Comparison of ENCODE assay signal across 8 cellular contexts in the genomic region with DNA sequence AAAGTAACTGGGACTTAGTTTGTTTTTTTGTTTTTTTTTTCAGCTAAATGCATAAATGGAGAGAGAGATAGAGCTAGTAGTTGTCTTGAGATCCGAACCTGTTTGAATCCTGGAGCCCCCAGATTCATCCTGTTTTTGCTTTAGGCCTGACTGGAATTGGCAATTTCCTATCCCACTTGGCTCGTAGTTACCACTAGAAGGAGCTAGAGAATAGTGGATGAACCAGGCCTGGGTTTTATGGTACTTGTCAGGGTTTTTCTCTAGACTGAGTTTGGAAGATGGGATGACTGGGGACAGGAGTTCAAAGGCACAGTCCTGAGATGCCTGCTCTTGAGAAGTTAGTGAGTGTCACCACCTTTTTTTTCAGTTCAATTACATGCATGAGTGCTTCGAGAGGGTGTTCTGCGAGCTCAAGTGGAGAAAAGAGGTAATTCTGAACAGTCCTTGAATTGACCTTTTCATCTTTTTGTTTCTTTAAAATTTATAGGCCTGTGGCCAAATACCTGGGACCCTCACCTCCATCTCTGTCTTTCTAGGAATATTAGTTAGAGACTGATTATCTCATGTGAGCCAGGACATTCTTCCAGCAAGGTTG. TPM values are rescaled to one million over a fixed set of nuclear protein-coding genes. Genes with fewer than 3 reads are reported as not detected.
DNase-seq lines count a peak whose midpoint lies in the region; ATAC-seq and TF ChIP-seq lines count a peak whose summit lies in the region.

No MANE protein-coding gene starts in this region.

- H3K4me1 ChIP-seq in GM23248 (ENCODE audit: insufficient read depth) (no peaks in the 10 kb centered on the region), OCI-LY1 (ENCODE audit: insufficient read depth, low read length, severe bottlenecking) (no peaks in the 10 kb centered on the region), prostate gland (replicated peaks) (no peaks in the 10 kb centered on the region)

- no peaks in the 10 kb centered on the region for H4K20me1 ChIP-seq in GM23248 (ENCODE audit: insufficient read depth)
- no peaks in the 10 kb centered on the region for H4K20me1 ChIP-seq in OCI-LY1 (ENCODE audit: insufficient read depth, low read length)

- H3K9me3 ChIP-seq in GM23248 (ENCODE audit: low read depth), result no peaks in the 10 kb centered on the region
- no peaks in the 10 kb centered on the region for H3K9me3 ChIP-seq in OCI-LY1 (ENCODE audit: low read length)
- no peaks in the 10 kb centered on the region for H3K9me3 ChIP-seq in prostate gland

- in situ Hi-C loops in GM23248 (cut with MboI), result no loop called here

- H3K9ac ChIP-seq in GM23248 (no peak overlapping the region), OCI-LY1 (ENCODE audit: low read length) (no peak overlapping the region)

- H3K4me2 ChIP-seq in GM23248 (ENCODE audit: unreplicated experiment), result no peak overlapping the region
- H3K4me2 ChIP-seq in OCI-LY1 (ENCODE audit: low read length), result no peak overlapping the region

- no peaks in the 10 kb centered on the region for H3K27me3 ChIP-seq in GM23248 (replicated peaks; ENCODE audit: insufficient read depth)
- H3K27me3 ChIP-seq in OCI-LY1 (ENCODE audit: insufficient read depth, low read length), result no peaks in the 10 kb centered on the region
- no peaks in the 10 kb centered on the region for H3K27me3 ChIP-seq in prostate gland (replicated peaks; ENCODE audit: insufficient read depth)

- H3F3A ChIP-seq in GM23248 (ENCODE audit: insufficient read depth) (no peaks in the 10 kb centered on the region), OCI-LY1 (ENCODE audit: insufficient read depth, low read length) (no peaks in the 10 kb centered on the region)

- H3K79me2 ChIP-seq in GM23248 (ENCODE audit: insufficient read depth), result no peaks in the 10 kb centered on the region
- no peaks in the 10 kb centered on the region for H3K79me2 ChIP-seq in OCI-LY1 (ENCODE audit: insufficient read depth, low read length)

- peak; percentile 60 for TF ChIP-seq CTCF in OCI-LY1 (IDR thresholded peaks at IDR 0.05; ENCODE audit: low read length)
- TF ChIP-seq CTCF in epithelial cell of esophagus (IDR thresholded peaks at IDR 0.05; ENCODE audit: insufficient read depth, low read depth, low read length, missing control alignments), result peak; percentile 83
- TF ChIP-seq CTCF in prostate gland (IDR thresholded peaks at IDR 0.05), result peak in 3 of 4 experiments; percentile 20 to 48 (median 46)

- no peak overlapping the region for H2AFZ ChIP-seq in GM23248
- H2AFZ ChIP-seq in OCI-LY1 (ENCODE audit: low read length), result no peak overlapping the region

- H3K27ac ChIP-seq in GM23248, result no peak overlapping the region
- no peak overlapping the region for H3K27ac ChIP-seq in OCI-LY1 (ENCODE audit: low read depth, low read length, poor library complexity, severe bottlenecking)
- no peak overlapping the region for H3K27ac ChIP-seq in prostate gland

- DNase-seq in AG08396 (ENCODE audit: low spot score) (peak; percentile 58), GM23248 (peak; percentile 65), epithelial cell of esophagus (ENCODE audit: low read depth) (peak; percentile 50), prostate gland (ENCODE audit: low spot score) (no peak)
- no peak for DNase-seq in effector CD4-positive, alpha-beta T cell

- intact Hi-C loops in prostate gland (cut with DNase I), result no loop called here

- H3K9me2 ChIP-seq in GM23248 (ENCODE audit: insufficient read depth) (no peaks in the 10 kb centered on the region), OCI-LY1 (ENCODE audit: low read depth, low read length) (no peaks in the 10 kb centered on the region)

- WGBS in GM23248 (ENCODE audit: low coverage in 1 of 2, low lambda C conversion rate in 2 of 2, missing lambda C conversion rate in 2 of 2), 2 experiments, result 70 to 73% methylated on average over 4 of the region's 4 CpGs
- 64% methylated on average over 4 of the region's 4 CpGs for WGBS in prostate gland

- peaks cover 9% of the 10 kb centered on the region for H3K36me3 ChIP-seq in GM23248 (ENCODE audit: low read depth)
- H3K36me3 ChIP-seq in OCI-LY1 (ENCODE audit: insufficient read depth, low read length), result peaks cover 28% of the 10 kb centered on the region; the same call in 1 of the 2 replicates
- peaks cover 0 to 3% of the 10 kb centered on the region in 2 donors for H3K36me3 ChIP-seq in prostate gland

- ATAC-seq in HG02642 (IDR thresholded peaks at IDR 0.05; ENCODE audit: poor library complexity, unreplicated experiment) (no peak), GM19455 (IDR thresholded peaks at IDR 0.05; ENCODE audit: unreplicated experiment) (no peak)

- no peak for TF ChIP-seq POLR2A in prostate gland (IDR thresholded peaks at IDR 0.05)

- no peak overlapping the region for H3K4me3 ChIP-seq in GM23248
- no peak overlapping the region for H3K4me3 ChIP-seq in OCI-LY1 (ENCODE audit: low read depth, low read length, poor library complexity, severe bottlenecking)
- no peak overlapping the region for H3K4me3 ChIP-seq in epithelial cell of esophagus (ENCODE audit: low read length)
- no peak overlapping the region for H3K4me3 ChIP-seq in prostate gland

RNA-seq across cellular contexts. Expression of a gene that starts 23.4 kb away (rescaled TPM):
- total RNA-seq in GM23248 (2014; rRNA removed; shearing (Covaris generic)), result not detected in 2 replicates
- not detected in 2 replicates for polyA plus RNA-seq in GM23248 (2016; fragmentation: Nextera tagmentation; extraction: Ambion mirVana)
- under 1 TPM in 1 of 2 donors, not detected in 1; 0.34 TPM for total RNA-seq in prostate gland

RNA-seq across cellular contexts. Expression of a gene that starts 28.2 kb away (rescaled TPM):
- not detected in 2 replicates for total RNA-seq in GM23248 (2014; rRNA removed; shearing (Covaris generic))
- 1.1 and 1.2 TPM in 2 replicates for polyA plus RNA-seq in GM23248 (2016; fragmentation: Nextera tagmentation; extraction: Ambion mirVana)
- total RNA-seq in prostate gland, result 1 to 10 TPM in 1 of 2 donors, not detected in 1; 7.8 TPM

Comparison
In these comparisons a context has a peak if more than half of its experiments do, and no peak if none do; other contexts are left out.
1. DNase-seq: peak in AG08396 (single experiment), GM23248 (single experiment) and epithelial cell of esophagus (single experiment); none in prostate gland (single experiment) and effector CD4-positive, alpha-beta T cell (single experiment).
2. Peak in every context shown above with its lines, with median percentiles within 50 percentile points of each other: CTCF ChIP-seq.